ENCODE assay signal across 13 cellular contexts in the genomic region with DNA sequence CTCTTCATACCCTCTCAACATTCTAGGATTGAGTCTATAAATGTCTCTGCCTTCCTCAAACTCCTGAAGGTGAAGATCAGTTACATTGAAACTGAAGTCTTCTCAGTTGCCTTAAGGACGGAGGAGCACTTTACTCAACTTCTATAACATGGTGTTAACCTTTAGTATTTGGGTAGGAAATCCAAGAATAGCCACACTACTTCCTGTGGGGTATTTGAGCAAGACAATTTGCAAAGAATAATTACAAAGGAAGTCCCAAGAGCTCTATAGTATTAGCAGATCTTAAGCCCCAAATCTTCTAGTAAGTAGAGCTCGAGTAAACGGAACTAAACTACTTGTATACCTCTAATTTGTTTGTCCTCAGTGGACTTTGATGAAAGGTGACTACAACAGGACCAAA.
A peak's percentile ranks its signal among the peaks of the same experiment; 100 is the strongest.
DNase-seq lines count a peak whose midpoint lies in the region; ATAC-seq, FAIRE-seq and TF ChIP-seq lines count a peak whose summit lies in the region.
"Had no signal": no experiment of that assay in that cellular context is flagged by ENCODE, and none has a peak within 500 bp of the region (broad histone marks: within the 10 kb centered on the region; RNA-seq: fewer than 3 reads in every experiment).

No MANE protein-coding gene starts in this region.

- peak overlapping the region in 7 of 11 experiments; percentile 4 to 46 (median 24); a peak in 6 of 22 replicates for H3K27ac ChIP-seq in BLaER1 treated with 17β-estradiol and CSF1 and Interleukin-3, amounts not matched to agents 10 nM and 100 nM
- H3K27ac ChIP-seq: uterus had no signal

- no peaks in the 10 kb centered on the region for H4K20me1 ChIP-seq in BLaER1 treated with 17β-estradiol and CSF1 and Interleukin-3, amounts not matched to agents 10 nM and 100 nM

- intact Hi-C loops in activated CD8-positive, alpha-beta T cell treated with anti-CD3 and anti-CD28 coated beads for 36 hours (cut with micrococcal nuclease): no loop called here

- peak; percentile 62 for ATAC-seq in HG03064 (IDR thresholded peaks at IDR 0.05; ENCODE audit: low read depth, unreplicated experiment)
- peak; percentile 69 for ATAC-seq in activated CD8-positive, alpha-beta T cell treated with anti-CD3 and anti-CD28 coated beads for 36 hours

- DNase-seq in GM18507 (ENCODE audit: extremely low spot score, insufficient read length, low read depth) (no peak), 8988T (no peak), cerebellum (ENCODE audit: low spot score) (no peak), NCI-H82 treated with DMSO at 0.1 percent for 48 hours (lab: John Stamatoyannopoulos, UW; ENCODE audit: unreplicated experiment) (no peak)
- no peak for DNase-seq in activated CD8-positive, alpha-beta T cell treated with anti-CD3 and anti-CD28 coated beads for 36 hours
- no peak for DNase-seq in stimulated activated naive CD4-positive, alpha-beta T cell (lab: John Stamatoyannopoulos, UW)
- DNase-seq: activated effector memory CD4-positive, alpha-beta T cell treated with anti-CD3 and anti-CD28 coated beads, Interleukin-2, amount 50 U/mL, for 16 hours; C1 segment of cervical spinal cord; IMR-90; NCI-H2107; uterus had no signal

- H3K27ac Mint-ChIP-seq in activated CD8-positive, alpha-beta T cell treated with anti-CD3 and anti-CD28 coated beads for 36 hours: peak overlapping the region; percentile 86

- H3K9me3 Mint-ChIP-seq in activated CD8-positive, alpha-beta T cell treated with anti-CD3 and anti-CD28 coated beads for 36 hours: peaks cover 1% of the 10 kb centered on the region

- H3K4me3 ChIP-seq in BLaER1 treated with 17β-estradiol and CSF1 and Interleukin-3, amounts not matched to agents 10 nM and 100 nM: no peak overlapping the region; a peak in 5 of 20 replicates
- H3K4me3 ChIP-seq: uterus had no signal

- H3K4me2 ChIP-seq in BLaER1 treated with 17β-estradiol and CSF1 and Interleukin-3, amounts not matched to agents 10 nM and 100 nM: peak overlapping the region; percentile 7 to 81 (median 75); a peak in 21 of 22 replicates

- no peaks in the 10 kb centered on the region for H3K27me3 Mint-ChIP-seq in activated CD8-positive, alpha-beta T cell treated with anti-CD3 and anti-CD28 coated beads for 36 hours

- H3K36me3 ChIP-seq in BLaER1 treated with 17β-estradiol and CSF1 and Interleukin-3, amounts not matched to agents 10 nM and 100 nM: peaks cover 50 to 95% (median 78%) of the 10 kb centered on the region in 11 experiments
- H3K36me3 ChIP-seq: uterus had no signal

- no peak overlapping the region for H3K9ac ChIP-seq in BLaER1 treated with 17β-estradiol and CSF1 and Interleukin-3, amounts not matched to agents 10 nM and 100 nM

- peaks cover 16% of the 10 kb centered on the region for H3K4me1 Mint-ChIP-seq in activated CD8-positive, alpha-beta T cell treated with anti-CD3 and anti-CD28 coated beads for 36 hours (ENCODE audit: low read depth)

- peak; percentile 75 for FAIRE-seq in GM18507 (lab: Jason Lieb, UNC)

- no peaks in the 10 kb centered on the region for H3K27me3 ChIP-seq in BLaER1 treated with 17β-estradiol and CSF1 and Interleukin-3, amounts not matched to agents 10 nM and 100 nM
- H3K27me3 ChIP-seq: uterus had no signal

- peaks cover 0 to 18% (median 0%) of the 10 kb centered on the region in 11 experiments; a peak in 4 of 22 replicates for H3K9me3 ChIP-seq in BLaER1 treated with 17β-estradiol and CSF1 and Interleukin-3, amounts not matched to agents 10 nM and 100 nM (replicated peaks in 1 of 11)
- H3K9me3 ChIP-seq: uterus had no signal

- peak overlapping the region; percentile 19 for H3K4me3 Mint-ChIP-seq in activated CD8-positive, alpha-beta T cell treated with anti-CD3 and anti-CD28 coated beads for 36 hours

- POLR2A ChIA-PET in activated CD8-positive, alpha-beta T cell treated with anti-CD3 and anti-CD28 coated beads for 36 hours (lab: Charles Lee): no interaction called here

- TF ChIP-seq CTCF in activated CD8-positive, alpha-beta T cell treated with anti-CD3 and anti-CD28 coated beads for 36 hours (IDR thresholded peaks at IDR 0.05): no peak

- peaks cover 13 to 19% (median 18%) of the 10 kb centered on the region in 10 experiments for H3K4me1 ChIP-seq in BLaER1 treated with 17β-estradiol and CSF1 and Interleukin-3, amounts not matched to agents 10 nM and 100 nM
- H3K4me1 ChIP-seq: uterus had no signal

- peaks cover 52% of the 10 kb centered on the region for H3K36me3 Mint-ChIP-seq in activated CD8-positive, alpha-beta T cell treated with anti-CD3 and anti-CD28 coated beads for 36 hours (ENCODE audit: low read depth)

- CTCF ChIA-PET in activated CD8-positive, alpha-beta T cell treated with anti-CD3 and anti-CD28 coated beads for 36 hours (lab: Charles Lee): no interaction called here
